8 cellular contexts compared by ENCODE assay signal in genomic region chr9:108565651-108566378, GRCh38.
DNase-seq lines count a peak whose midpoint lies in the region; ATAC-seq and TF ChIP-seq lines count a peak whose summit lies in the region.

No MANE protein-coding gene starts in this region.

- WGBS in spleen, 5 donors = 15 to 29% (median 21%) methylated on average over 2 of the region's 2 CpGs

- H3K4me3 ChIP-seq in spleen = no peak overlapping the region

- no peaks in the 10 kb centered on the region for H3K9me3 ChIP-seq in spleen

- H3K36me3 ChIP-seq in spleen = no peaks in the 10 kb centered on the region

- peak; percentile 49 to 86 (median 79) for TF ChIP-seq CTCF in spleen (IDR thresholded peaks at IDR 0.05 in 8 of 11, conservative IDR thresholded peaks at IDR 0.05 in 3 of 11)

- H3K4me1 ChIP-seq in spleen = no peaks in the 10 kb centered on the region

- DNase-seq in DMS53 treated with DMSO at 0.1 percent for 48 hours (lab: John Stamatoyannopoulos, UW; ENCODE audit: unreplicated experiment) = peak; percentile 70
- DNase-seq in HPDE6-E6E7 (ENCODE audit: extremely low spot score) = peak; percentile 76
- peak; percentile 89 for DNase-seq in NCI-H748 treated with DMSO at 0.1 percent for 48 hours (lab: John Stamatoyannopoulos, UW)
- peak; percentile 27 for DNase-seq in brain pericyte (ENCODE audit: low read depth, low spot score)
- peak; percentile 83 for DNase-seq in iPS-NIHi7 (ENCODE audit: extremely low spot score)
- no peak for DNase-seq in spleen
- no peak for DNase-seq in activated CD8-positive, alpha-beta memory T cell treated with anti-CD3 and anti-CD28 coated beads for 24 hours

- peak overlapping the region in 5 of 8 donors; percentile 29 to 53 (median 47) for H3K27ac ChIP-seq in spleen

- no peaks in the 10 kb centered on the region for H3K27me3 ChIP-seq in spleen (replicated peaks in 1 of 7)

- intact Hi-C loops in spleen (cut with DNase I; ENCODE audit: low total_unique reads) = no loop called here

- ATAC-seq in GM19463 (IDR thresholded peaks at IDR 0.05; ENCODE audit: unreplicated experiment) = peak; percentile 80

- no peak for TF ChIP-seq POLR2A in spleen (IDR thresholded peaks at IDR 0.05)

Comparison
In these comparisons a context has a peak if more than half of its experiments do, and no peak if none do; other contexts are left out.
1. DNase-seq: peak in DMS53 treated with DMSO at 0.1 percent for 48 hours (single experiment), HPDE6-E6E7 (single experiment), NCI-H748 treated with DMSO at 0.1 percent for 48 hours (single experiment), brain pericyte (single experiment) and iPS-NIHi7 (single experiment); none in spleen (single experiment) and activated CD8-positive, alpha-beta memory T cell treated with anti-CD3 and anti-CD28 coated beads for 24 hours (single experiment).